19 cellular contexts compared by ENCODE assay signal in the genomic region with DNA sequence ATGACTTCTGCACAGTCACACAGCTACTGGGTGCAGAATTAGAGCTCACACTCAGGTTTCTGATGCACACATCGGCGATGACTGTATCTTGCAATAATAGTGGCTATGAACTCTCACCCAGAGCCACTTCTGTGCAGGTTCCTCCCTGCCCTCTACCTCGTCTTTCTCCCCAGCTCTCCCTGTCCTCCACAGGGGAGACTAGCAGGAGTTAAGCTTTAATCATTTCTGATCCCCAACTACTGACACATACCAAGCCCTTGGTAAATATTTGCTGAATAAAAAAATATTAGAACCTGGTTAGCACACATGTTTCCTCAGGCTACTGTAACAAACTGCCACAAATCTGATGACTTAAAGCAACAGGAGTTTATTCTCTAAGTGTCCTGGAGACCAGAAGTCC.
"Had no signal": no experiment of that assay in that cellular context is flagged by ENCODE, and none has a peak within 500 bp of the region (broad histone marks: within the 10 kb centered on the region; RNA-seq: fewer than 3 reads in every experiment).

No MANE protein-coding gene starts in this region.

- H3K4me2 ChIP-seq: neural progenitor cell had no signal

- H3K27ac Mint-ChIP-seq: dendritic cell treated with granulocyte-macrophage colony-stimulating factor and Interleukin-4, amounts not matched to agents 40 ng/mL and 50 ng/mL, for 4 days; effector memory CD8-positive, alpha-beta T cell; memory B cell; mesothelial cell of epicardium; natural killer cell treated with Interleukin-12 subunit alpha and Interleukin-12 subunit beta and Interleukin-15 and Interleukin-18, amount 100 ng/mL, for 72 hours; neural progenitor cell had no signal

- H3K4me1 Mint-ChIP-seq: memory B cell had no signal

- H3K9ac ChIP-seq: neural progenitor cell had no signal

- H3K27me3 Mint-ChIP-seq: effector memory CD8-positive, alpha-beta T cell; memory B cell; natural killer cell treated with Interleukin-12 subunit alpha and Interleukin-12 subunit beta and Interleukin-15 and Interleukin-18, amount 100 ng/mL, for 72 hours had no signal

- H3K9me3 Mint-ChIP-seq: dendritic cell treated with granulocyte-macrophage colony-stimulating factor and Interleukin-4, amounts not matched to agents 40 ng/mL and 50 ng/mL, for 4 days; memory B cell; mesothelial cell of epicardium; natural killer cell treated with Interleukin-12 subunit alpha and Interleukin-12 subunit beta and Interleukin-15 and Interleukin-18, amount 100 ng/mL, for 72 hours; neural progenitor cell had no signal

- H3K27me3 ChIP-seq: left lung, neural progenitor cell, ovary, right atrium auricular region, sigmoid colon, vagina had no signal

- H3K36me3 ChIP-seq: heart right ventricle, left lung, lower lobe of right lung, neural progenitor cell, ovary, right atrium auricular region, sigmoid colon, vagina had no signal

- H3K9me3 ChIP-seq: heart right ventricle, left lung, lower lobe of right lung, ovary, right atrium auricular region, sigmoid colon, vagina had no signal

- H3K36me3 Mint-ChIP-seq: memory B cell; mesothelial cell of epicardium; natural killer cell treated with Interleukin-12 subunit alpha and Interleukin-12 subunit beta and Interleukin-15 and Interleukin-18, amount 100 ng/mL, for 72 hours; neural progenitor cell had no signal

- H3K27ac ChIP-seq: heart right ventricle, left lung, lower lobe of right lung, neural progenitor cell, ovary, right atrium auricular region, sigmoid colon, skin epidermis, vagina had no signal

- ATAC-seq: effector memory CD8-positive, alpha-beta T cell; left lung; natural killer cell treated with Interleukin-12 subunit alpha and Interleukin-12 subunit beta and Interleukin-15 and Interleukin-18, amount 100 ng/mL, for 72 hours had no signal

- H3K4me3 Mint-ChIP-seq: dendritic cell treated with granulocyte-macrophage colony-stimulating factor and Interleukin-4, amounts not matched to agents 40 ng/mL and 50 ng/mL, for 4 days; effector memory CD8-positive, alpha-beta T cell; memory B cell; mesothelial cell of epicardium; natural killer cell treated with Interleukin-12 subunit alpha and Interleukin-12 subunit beta and Interleukin-15 and Interleukin-18, amount 100 ng/mL, for 72 hours; neural progenitor cell had no signal

- H2AFZ ChIP-seq: neural progenitor cell had no signal

- H3K4me1 ChIP-seq: right atrium auricular region, sigmoid colon, vagina had no signal

- DNase-seq: effector memory CD8-positive, alpha-beta T cell; foreskin melanocyte; heart right ventricle; islet precursor cell; left lung; lower lobe of right lung; ovary; sigmoid colon; stimulated activated CD4-positive, alpha-beta T cell treated with anti-CD3 and anti-CD28 coated beads, Interleukin-2, amount 100 ng/mL, for 24 hours; stimulated activated naive CD4-positive, alpha-beta T cell had no signal

- FAIRE-seq: colon had no signal

- H3K4me3 ChIP-seq: heart right ventricle, left lung, lower lobe of right lung, neural progenitor cell, ovary, right atrium auricular region, sigmoid colon, skin epidermis, vagina had no signal
